ENCODE assay signal across 23 cellular contexts in genomic region chr1:202133521-202133920, GRCh38. TPM values are rescaled to one million over a fixed set of nuclear protein-coding genes. Genes with fewer than 3 reads are reported as not detected.
A peak's percentile ranks its signal among the peaks of the same experiment; 100 is the strongest.
DNase-seq lines count a peak whose midpoint lies in the region; ATAC-seq lines count a peak whose summit lies in the region.
"Had no signal": no experiment of that assay in that cellular context is flagged by ENCODE, and none has a peak within 500 bp of the region (broad histone marks: within the 10 kb centered on the region; RNA-seq: fewer than 3 reads in every experiment).

No MANE protein-coding gene starts in this region.

- H3K9ac ChIP-seq in subcutaneous abdominal adipose tissue (ENCODE audit: low read length in 5 of 5): no peak overlapping the region
- H3K9ac ChIP-seq: KMS-11 had no signal

- H3K4me3 Mint-ChIP-seq in activated CD8-positive, alpha-beta T cell treated with anti-CD3 and anti-CD28 coated beads, Interleukin-2, amount 10 ng/mL, durations not matched to agents 7 days and 5 days: no peak overlapping the region
- H3K4me3 Mint-ChIP-seq: activated CD8-positive, alpha-beta T cell treated with anti-CD3 and anti-CD28 coated beads for 36 hours; activated naive CD4-positive, alpha-beta T cell treated with anti-CD3 and anti-CD28 coated beads, Interleukin-2, amount 50 U/mL, for 24 hours; activated T-cell treated with anti-CD3 and anti-CD28 coated beads, Interleukin-2, amount 50 U/mL, for 4 hours had no signal

- H3K4me1 ChIP-seq in subcutaneous abdominal adipose tissue (ENCODE audit: control insufficient read depth in 5 of 5, insufficient read depth in 5 of 5, low read length in 5 of 5): peaks cover 4 to 24% (median 18%) of the 10 kb centered on the region in 5 donors
- H3K4me1 ChIP-seq: BE2C, colonic mucosa had no signal

- H3K27me3 Mint-ChIP-seq in activated CD8-positive, alpha-beta T cell treated with anti-CD3 and anti-CD28 coated beads, Interleukin-2, amount 10 ng/mL, durations not matched to agents 7 days and 5 days (ENCODE audit: low read depth): no peaks in the 10 kb centered on the region
- H3K27me3 Mint-ChIP-seq: activated CD8-positive, alpha-beta T cell treated with anti-CD3 and anti-CD28 coated beads for 36 hours; activated naive CD4-positive, alpha-beta T cell treated with anti-CD3 and anti-CD28 coated beads, Interleukin-2, amount 50 U/mL, for 24 hours had no signal

- no peaks in the 10 kb centered on the region for H3K9me3 ChIP-seq in subcutaneous abdominal adipose tissue (ENCODE audit: control insufficient read depth in 5 of 5, low read length in 5 of 5)
- H3K9me3 ChIP-seq: BE2C, Caco-2, colonic mucosa had no signal

- peaks cover 18% of the 10 kb centered on the region for H3K36me3 Mint-ChIP-seq in activated CD8-positive, alpha-beta T cell treated with anti-CD3 and anti-CD28 coated beads, Interleukin-2, amount 10 ng/mL, durations not matched to agents 7 days and 5 days (ENCODE audit: low read depth)
- H3K36me3 Mint-ChIP-seq: activated naive CD4-positive, alpha-beta T cell treated with anti-CD3 and anti-CD28 coated beads, Interleukin-2, amount 50 U/mL, for 24 hours had no signal

- no peak overlapping the region for H3K4me3 ChIP-seq in subcutaneous abdominal adipose tissue (ENCODE audit: low read depth in 1 of 5, low read length in 5 of 5)
- H3K4me3 ChIP-seq: colonic mucosa, lung had no signal

- H3K4me1 Mint-ChIP-seq in activated CD8-positive, alpha-beta T cell treated with anti-CD3 and anti-CD28 coated beads, Interleukin-2, amount 10 ng/mL, durations not matched to agents 7 days and 5 days (ENCODE audit: low read depth): peaks cover 9% of the 10 kb centered on the region

- H3K27me3 ChIP-seq in layer of hippocampus (ENCODE audit: control insufficient read depth, insufficient read depth, low read length) (no peaks in the 10 kb centered on the region), subcutaneous abdominal adipose tissue (ENCODE audit: control insufficient read depth in 5 of 5, insufficient read depth in 4 of 5, low read length in 5 of 5) (no peaks in the 10 kb centered on the region)
- H3K27me3 ChIP-seq: BE2C, colonic mucosa had no signal

- peaks cover 0 to 60% (median 39%) of the 10 kb centered on the region in 5 donors for H3K36me3 ChIP-seq in subcutaneous abdominal adipose tissue (ENCODE audit: control insufficient read depth in 5 of 5, insufficient read depth in 5 of 5, low read length in 5 of 5)

- CTCF ChIA-PET in activated CD8-positive, alpha-beta T cell treated with anti-CD3 and anti-CD28 coated beads, Interleukin-2, amount 10 ng/mL, durations not matched to agents 7 days and 5 days (lab: Charles Lee): interaction anchor here (1.4 to 4.2 kb wide), 8 partner anchors 10 to 237 kb away, joined by 4 to 41 read pairs (median 10); partner anchors contain the start of gene ELF3

- no peaks in the 10 kb centered on the region for H3K9me3 Mint-ChIP-seq in activated CD8-positive, alpha-beta T cell treated with anti-CD3 and anti-CD28 coated beads, Interleukin-2, amount 10 ng/mL, durations not matched to agents 7 days and 5 days (ENCODE audit: insufficient read depth)
- H3K9me3 Mint-ChIP-seq: activated CD8-positive, alpha-beta T cell treated with anti-CD3 and anti-CD28 coated beads for 36 hours; activated naive CD4-positive, alpha-beta T cell treated with anti-CD3 and anti-CD28 coated beads, Interleukin-2, amount 50 U/mL, for 24 hours; activated T-cell treated with anti-CD3 and anti-CD28 coated beads, Interleukin-2, amount 50 U/mL, for 4 hours had no signal

- DNase-seq in CD1c-positive myeloid dendritic cell (ENCODE audit: extremely low spot score) (peak; percentile 75), NCI-H748 (lab: John Stamatoyannopoulos, UW; ENCODE audit: unreplicated experiment) (no peak)
- DNase-seq in activated CD8-positive, alpha-beta T cell treated with anti-CD3 and anti-CD28 coated beads, Interleukin-2, amount 10 ng/mL, durations not matched to agents 7 days and 5 days: no peak
- DNase-seq: activated CD8-positive, alpha-beta T cell treated with anti-CD3 and anti-CD28 coated beads for 36 hours; activated T-cell treated with anti-CD3 and anti-CD28 coated beads, Interleukin-2, amount 50 U/mL, for 4 hours; BE2C; Caco-2; colonic mucosa; NCI-H2107; NCI-H510A; T1000 had no signal

- POLR2A ChIA-PET in activated CD8-positive, alpha-beta T cell treated with anti-CD3 and anti-CD28 coated beads, Interleukin-2, amount 10 ng/mL, durations not matched to agents 7 days and 5 days (lab: Charles Lee): no interaction called here

- ATAC-seq in GM19455 (IDR thresholded peaks at IDR 0.05; ENCODE audit: unreplicated experiment): no peak
- ATAC-seq in activated CD8-positive, alpha-beta T cell treated with anti-CD3 and anti-CD28 coated beads, Interleukin-2, amount 10 ng/mL, durations not matched to agents 7 days and 5 days: no peak
- ATAC-seq in GM21717 (IDR thresholded peaks at IDR 0.05; ENCODE audit: unreplicated experiment): no peak
- ATAC-seq: activated CD8-positive, alpha-beta T cell treated with anti-CD3 and anti-CD28 coated beads for 36 hours; activated T-cell treated with anti-CD3 and anti-CD28 coated beads, Interleukin-2, amount 50 U/mL, for 4 hours; HCT116 had no signal

- H3K27ac ChIP-seq in angular gyrus (ENCODE audit: low read depth, low read length) (peak overlapping the region; percentile 98), layer of hippocampus (ENCODE audit: low read depth, low read length) (peak overlapping the region; percentile 98), subcutaneous abdominal adipose tissue (ENCODE audit: low read depth, low read length) (peak overlapping the region; percentile 57)
- H3K27ac ChIP-seq: KMS-11 had no signal

- H3K27ac Mint-ChIP-seq in activated CD8-positive, alpha-beta T cell treated with anti-CD3 and anti-CD28 coated beads, Interleukin-2, amount 10 ng/mL, durations not matched to agents 7 days and 5 days: no peak overlapping the region
- H3K27ac Mint-ChIP-seq: activated CD8-positive, alpha-beta T cell treated with anti-CD3 and anti-CD28 coated beads for 36 hours; activated naive CD4-positive, alpha-beta T cell treated with anti-CD3 and anti-CD28 coated beads, Interleukin-2, amount 50 U/mL, for 24 hours had no signal

RNA-seq across cellular contexts. Expression of gene GPR37L1, which starts 10.8 kb away (rescaled TPM):
- not detected for total RNA-seq in activated CD8-positive, alpha-beta T cell treated with anti-CD3 and anti-CD28 coated beads, Interleukin-2, amount 10 ng/mL, durations not matched to agents 7 days and 5 days
- total RNA-seq: activated CD8-positive, alpha-beta T cell treated with anti-CD3 and anti-CD28 coated beads for 36 hours; activated T-cell treated with anti-CD3 and anti-CD28 coated beads, Interleukin-2, amount 50 U/mL, for 4 hours; HT1080; RPMI7951 had no signal

RNA-seq across cellular contexts. Expression of gene ARL8A, which starts 11.0 kb away (rescaled TPM):
- 10 to 100 TPM; 39.7 to 42.0 TPM for total RNA-seq in activated CD8-positive, alpha-beta T cell treated with anti-CD3 and anti-CD28 coated beads, Interleukin-2, amount 10 ng/mL, durations not matched to agents 7 days and 5 days

RNA-seq across cellular contexts. Expression of gene PTPN7, which starts 26.9 kb away (rescaled TPM):
- total RNA-seq in activated CD8-positive, alpha-beta T cell treated with anti-CD3 and anti-CD28 coated beads, Interleukin-2, amount 10 ng/mL, durations not matched to agents 7 days and 5 days: 100 to 1,000 TPM; 242 to 255 TPM
- total RNA-seq: Caco-2, fibroblast of villous mesenchyme, HT1080, RPMI7951 had no signal
